In the genomic region with DNA sequence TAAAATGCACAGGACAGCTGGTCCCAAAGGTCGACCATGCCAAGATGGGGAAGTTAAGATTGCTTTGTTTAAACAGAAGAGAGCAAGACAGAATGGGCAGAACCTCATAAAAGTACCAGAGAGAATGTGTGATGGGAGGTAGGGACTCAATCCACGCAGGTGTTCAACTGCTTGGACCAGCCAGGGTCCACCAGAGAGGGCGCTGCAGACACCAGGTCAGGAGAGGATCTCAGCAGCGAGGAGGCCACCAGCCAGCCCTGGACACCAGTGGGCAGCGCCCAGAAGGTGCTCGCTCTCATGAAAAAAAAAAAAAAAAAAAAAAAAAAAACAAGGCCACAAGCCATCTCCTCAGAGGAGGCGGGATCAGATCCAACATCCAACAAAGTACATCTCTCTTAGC, we compare ENCODE assay signal across 2 cellular contexts.
TF ChIP-seq lines count a peak whose summit lies in the region.

No MANE protein-coding gene starts in this region.

TF ChIP-seq in HCT116, 20 proteins besides CTCF, POLR2A, EP300 and RAD21 (continued from another document):
- TF ChIP-seq, protein P1, sequence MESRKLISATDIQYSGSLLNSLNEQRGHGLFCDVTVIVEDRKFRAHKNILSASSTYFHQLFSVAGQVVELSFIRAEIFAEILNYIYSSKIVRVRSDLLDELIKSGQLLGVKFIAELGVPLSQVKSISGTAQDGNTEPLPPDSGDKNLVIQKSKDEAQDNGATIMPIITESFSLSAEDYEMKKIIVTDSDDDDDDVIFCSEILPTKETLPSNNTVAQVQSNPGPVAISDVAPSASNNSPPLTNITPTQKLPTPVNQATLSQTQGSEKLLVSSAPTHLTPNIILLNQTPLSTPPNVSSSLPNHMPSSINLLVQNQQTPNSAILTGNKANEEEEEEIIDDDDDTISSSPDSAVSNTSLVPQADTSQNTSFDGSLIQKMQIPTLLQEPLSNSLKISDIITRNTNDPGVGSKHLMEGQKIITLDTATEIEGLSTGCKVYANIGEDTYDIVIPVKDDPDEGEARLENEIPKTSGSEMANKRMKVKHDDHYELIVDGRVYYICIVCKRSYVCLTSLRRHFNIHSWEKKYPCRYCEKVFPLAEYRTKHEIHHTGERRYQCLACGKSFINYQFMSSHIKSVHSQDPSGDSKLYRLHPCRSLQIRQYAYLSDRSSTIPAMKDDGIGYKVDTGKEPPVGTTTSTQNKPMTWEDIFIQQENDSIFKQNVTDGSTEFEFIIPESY (IDR thresholded peaks at IDR 0.05; ENCODE audit: extremely low read depth, insufficient replicate concordance, low read length) = no peak
- TF ChIP-seq ZNF274 (IDR thresholded peaks at IDR 0.05; ENCODE audit: low read depth, low read length) = no peak
- TF ChIP-seq, protein P2, sequence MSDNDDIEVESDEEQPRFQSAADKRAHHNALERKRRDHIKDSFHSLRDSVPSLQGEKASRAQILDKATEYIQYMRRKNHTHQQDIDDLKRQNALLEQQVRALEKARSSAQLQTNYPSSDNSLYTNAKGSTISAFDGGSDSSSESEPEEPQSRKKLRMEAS (IDR thresholded peaks at IDR 0.05) = no peak
- no peak for TF ChIP-seq EZH2 (IDR thresholded peaks at IDR 0.05)
- TF ChIP-seq, protein P3, sequence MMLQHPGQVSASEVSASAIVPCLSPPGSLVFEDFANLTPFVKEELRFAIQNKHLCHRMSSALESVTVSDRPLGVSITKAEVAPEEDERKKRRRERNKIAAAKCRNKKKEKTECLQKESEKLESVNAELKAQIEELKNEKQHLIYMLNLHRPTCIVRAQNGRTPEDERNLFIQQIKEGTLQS (IDR thresholded peaks at IDR 0.05) = no peak
- TF ChIP-seq POLR2AphosphoS5 (IDR thresholded peaks at IDR 0.05; ENCODE audit: low read depth, low read length) = no peak
- TF ChIP-seq TCF7L2 (IDR thresholded peaks at IDR 0.05; ENCODE audit: borderline replicate concordance, extremely low read depth, insufficient read depth, insufficient read length) = no peak
- TF ChIP-seq SIN3A (IDR thresholded peaks at IDR 0.05; ENCODE audit: low read depth) = no peak
- TF ChIP-seq ZFX (IDR thresholded peaks at IDR 0.05) = no peak
- TF ChIP-seq SP1 (IDR thresholded peaks at IDR 0.05; ENCODE audit: low read depth) = no peak
- TF ChIP-seq JUND (IDR thresholded peaks at IDR 0.05) = no peak
- no peak for TF ChIP-seq FOSL1 (IDR thresholded peaks at IDR 0.05; ENCODE audit: low read depth)
- no peak for TF ChIP-seq YY1 (IDR thresholded peaks at IDR 0.05; ENCODE audit: extremely low read depth, insufficient replicate concordance, low read depth, low read length)
- no peak for TF ChIP-seq CEBPB (IDR thresholded peaks at IDR 0.05; ENCODE audit: low read depth)
- no peak for TF ChIP-seq EZH2phosphoT487 (IDR thresholded peaks at IDR 0.05; ENCODE audit: borderline replicate concordance)
- TF ChIP-seq ELF1 (IDR thresholded peaks at IDR 0.05; ENCODE audit: borderline replicate concordance, low read depth) = no peak
TF ChIP-seq in HCT116: peak in this region for 0.

TF ChIP-seq in K562, 482 proteins besides CTCF, POLR2A, EP300 and RAD21 (continued from another document):
- TF ChIP-seq, protein P4, sequence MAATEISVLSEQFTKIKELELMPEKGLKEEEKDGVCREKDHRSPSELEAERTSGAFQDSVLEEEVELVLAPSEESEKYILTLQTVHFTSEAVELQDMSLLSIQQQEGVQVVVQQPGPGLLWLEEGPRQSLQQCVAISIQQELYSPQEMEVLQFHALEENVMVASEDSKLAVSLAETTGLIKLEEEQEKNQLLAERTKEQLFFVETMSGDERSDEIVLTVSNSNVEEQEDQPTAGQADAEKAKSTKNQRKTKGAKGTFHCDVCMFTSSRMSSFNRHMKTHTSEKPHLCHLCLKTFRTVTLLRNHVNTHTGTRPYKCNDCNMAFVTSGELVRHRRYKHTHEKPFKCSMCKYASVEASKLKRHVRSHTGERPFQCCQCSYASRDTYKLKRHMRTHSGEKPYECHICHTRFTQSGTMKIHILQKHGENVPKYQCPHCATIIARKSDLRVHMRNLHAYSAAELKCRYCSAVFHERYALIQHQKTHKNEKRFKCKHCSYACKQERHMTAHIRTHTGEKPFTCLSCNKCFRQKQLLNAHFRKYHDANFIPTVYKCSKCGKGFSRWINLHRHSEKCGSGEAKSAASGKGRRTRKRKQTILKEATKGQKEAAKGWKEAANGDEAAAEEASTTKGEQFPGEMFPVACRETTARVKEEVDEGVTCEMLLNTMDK (IDR thresholded peaks at IDR 0.05; ENCODE audit: borderline replicate concordance, insufficient read depth, low read depth, low read length, poor library complexity, severe bottlenecking) = no peak
- TF ChIP-seq CAMTA2 (CRISPR knock-in tag; conservative IDR thresholded peaks at IDR 0.05) (no peak), HDAC1 (IDR thresholded peaks at IDR 0.05) (no peak), NCOA4 (IDR thresholded peaks at IDR 0.05; ENCODE audit: partially characterized antibody) (no peak), KDM5B (IDR thresholded peaks at IDR 0.05; ENCODE audit: insufficient replicate concordance, low read depth, low read length) (no peak), ZNF232 (CRISPR knock-in tag; IDR thresholded peaks at IDR 0.05) (no peak), SMARCA4 (IDR thresholded peaks at IDR 0.05) (no peak), PURB (CRISPR knock-in tag; IDR thresholded peaks at IDR 0.05; ENCODE audit: low read depth) (no peak), MTA2 (IDR thresholded peaks at IDR 0.05; ENCODE audit: low read depth) (no peak), ARHGAP35 (IDR thresholded peaks at IDR 0.05; ENCODE audit: partially characterized antibody) (no peak), MYNN (IDR thresholded peaks at IDR 0.05) (no peak), MYNN (CRISPR knock-in tag; IDR thresholded peaks at IDR 0.05) (no peak)
- TF ChIP-seq, protein P5, sequence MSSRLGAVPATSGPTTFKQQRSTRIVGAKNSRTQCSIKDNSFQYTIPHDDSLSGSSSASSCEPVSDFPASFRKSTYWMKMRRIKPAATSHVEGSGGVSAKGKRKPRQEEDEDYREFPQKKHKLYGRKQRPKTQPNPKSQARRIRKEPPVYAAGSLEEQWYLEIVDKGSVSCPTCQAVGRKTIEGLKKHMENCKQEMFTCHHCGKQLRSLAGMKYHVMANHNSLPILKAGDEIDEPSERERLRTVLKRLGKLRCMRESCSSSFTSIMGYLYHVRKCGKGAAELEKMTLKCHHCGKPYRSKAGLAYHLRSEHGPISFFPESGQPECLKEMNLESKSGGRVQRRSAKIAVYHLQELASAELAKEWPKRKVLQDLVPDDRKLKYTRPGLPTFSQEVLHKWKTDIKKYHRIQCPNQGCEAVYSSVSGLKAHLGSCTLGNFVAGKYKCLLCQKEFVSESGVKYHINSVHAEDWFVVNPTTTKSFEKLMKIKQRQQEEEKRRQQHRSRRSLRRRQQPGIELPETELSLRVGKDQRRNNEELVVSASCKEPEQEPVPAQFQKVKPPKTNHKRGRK (tag; IDR thresholded peaks at IDR 0.05) = no peak
- TF ChIP-seq, protein P6, sequence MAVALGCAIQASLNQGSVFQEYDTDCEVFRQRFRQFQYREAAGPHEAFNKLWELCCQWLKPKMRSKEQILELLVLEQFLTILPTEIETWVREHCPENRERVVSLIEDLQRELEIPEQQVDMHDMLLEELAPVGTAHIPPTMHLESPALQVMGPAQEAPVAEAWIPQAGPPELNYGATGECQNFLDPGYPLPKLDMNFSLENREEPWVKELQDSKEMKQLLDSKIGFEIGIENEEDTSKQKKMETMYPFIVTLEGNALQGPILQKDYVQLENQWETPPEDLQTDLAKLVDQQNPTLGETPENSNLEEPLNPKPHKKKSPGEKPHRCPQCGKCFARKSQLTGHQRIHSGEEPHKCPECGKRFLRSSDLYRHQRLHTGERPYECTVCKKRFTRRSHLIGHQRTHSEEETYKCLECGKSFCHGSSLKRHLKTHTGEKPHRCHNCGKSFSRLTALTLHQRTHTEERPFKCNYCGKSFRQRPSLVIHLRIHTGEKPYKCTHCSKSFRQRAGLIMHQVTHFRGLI (CRISPR knock-in tag; IDR thresholded peaks at IDR 0.05) = no peak
